In genomic region chr14:91415794-91416743, GRCh38 we compare ENCODE assay signal across 1 cellular context.
TF ChIP-seq lines count a peak whose summit lies in the region.

No MANE protein-coding gene starts in this region.

TF ChIP-seq in GM12878, 131 proteins besides CTCF, POLR2A, EP300 and RAD21 (continues in another document):
- TF ChIP-seq NR2C1 (IDR thresholded peaks at IDR 0.05) (no peak), RAD51 (IDR thresholded peaks at IDR 0.05) (no peak), NFYA (IDR thresholded peaks at IDR 0.05; ENCODE audit: borderline replicate concordance, low read depth, low read length) (no peak), HDGF (IDR thresholded peaks at IDR 0.05) (no peak; the same call in 1 of the 2 replicates), SMARCA5 (IDR thresholded peaks at IDR 0.05) (peak; percentile 55; the same call in 1 of the 2 replicates), WRNIP1 (IDR thresholded peaks at IDR 0.05; ENCODE audit: borderline replicate concordance, low read depth, low read length) (no peak), CBFB (IDR thresholded peaks at IDR 0.05; ENCODE audit: low read depth) (peak; percentile 89; the same call in 1 of the 2 replicates), FOXM1 (IDR thresholded peaks at IDR 0.05; ENCODE audit: low read depth, low read length) (peak; percentile 76), BHLHE40 (IDR thresholded peaks at IDR 0.05; ENCODE audit: borderline replicate concordance in 1 of 2, low read depth in 2 of 2, low read length in 1 of 2) (peak in 1 of 2 experiments; percentile 26; a peak in 1 of 4 replicates), CEBPB (IDR thresholded peaks at IDR 0.05; ENCODE audit: borderline replicate concordance in 1 of 2, low read depth in 2 of 2, low read length in 2 of 2) (no peak), SIN3A (IDR thresholded peaks at IDR 0.05; ENCODE audit: low read depth, low read length) (0 out of 2 replicates have a peak, but pooled peaks have one; percentile 18), EZH2 (IDR thresholded peaks at IDR 0.05; ENCODE audit: borderline replicate concordance, control insufficient read depth, low read depth, low read length) (no peak), HDAC2 (IDR thresholded peaks at IDR 0.05) (no peak), SPI1 (IDR thresholded peaks at IDR 0.05; ENCODE audit: borderline replicate concordance, insufficient read depth, low read depth, low read length) (peak; percentile 64; the same call in 1 of the 2 replicates), IRF3 (IDR thresholded peaks at IDR 0.05) (no peak), CREM (IDR thresholded peaks at IDR 0.05; ENCODE audit: low read depth) (no peak), ESRRA (IDR thresholded peaks at IDR 0.05; ENCODE audit: low read length) (no peak), EED (IDR thresholded peaks at IDR 0.05; ENCODE audit: low read depth) (peak; percentile 8; the same call in 1 of the 2 replicates), RBBP5 (conservative IDR thresholded peaks at IDR 0.05) (no peak), ZNF217 (IDR thresholded peaks at IDR 0.05) (no peak), REST (IDR thresholded peaks at IDR 0.05; ENCODE audit: low read depth, low read length) (no peak), ZNF592 (IDR thresholded peaks at IDR 0.05) (no peak), NRF1 (conservative IDR thresholded peaks at IDR 0.05; ENCODE audit: low read depth, low read length) (no peak), SREBF1 (IDR thresholded peaks at IDR 0.05; ENCODE audit: low read length) (no peak), STAT3 (IDR thresholded peaks at IDR 0.05; ENCODE audit: low read depth, low read length) (no peak), SMAD1 (IDR thresholded peaks at IDR 0.05; ENCODE audit: low read depth, partially characterized antibody) (no peak), SUZ12 (IDR thresholded peaks at IDR 0.05; ENCODE audit: unreplicated experiment) (no peak), ZBTB11 (CRISPR knock-in tag; IDR thresholded peaks at IDR 0.05) (no peak), ATF7 (IDR thresholded peaks at IDR 0.05; ENCODE audit: low read depth) (peak; percentile 75), BCLAF1 (IDR thresholded peaks at IDR 0.05) (no peak), KDM1A (IDR thresholded peaks at IDR 0.05; ENCODE audit: borderline replicate concordance) (no peak), MYB (IDR thresholded peaks at IDR 0.05; ENCODE audit: borderline replicate concordance, low read depth, low read length) (no peak), GATAD2B (conservative IDR thresholded peaks at IDR 0.05; ENCODE audit: low read depth) (0 out of 2 replicates have a peak, but pooled peaks have one; percentile 24), PRDM15 (CRISPR knock-in tag; IDR thresholded peaks at IDR 0.05) (no peak), POU2F2 (IDR thresholded peaks at IDR 0.05; ENCODE audit: borderline replicate concordance, low read depth, low read length) (no peak; the same call in none of the 3 replicates), SMAD5 (IDR thresholded peaks at IDR 0.05; ENCODE audit: low read depth) (no peak), SUPT20H (IDR thresholded peaks at IDR 0.05; ENCODE audit: borderline replicate concordance, control insufficient read depth, low read depth, low read length) (no peak), PML (IDR thresholded peaks at IDR 0.05; ENCODE audit: low read length) (peak; percentile 87), ASH2L (IDR thresholded peaks at IDR 0.05; ENCODE audit: borderline replicate concordance, low read depth) (no peak), SIX5 (IDR thresholded peaks at IDR 0.05; ENCODE audit: low read depth, low read length, severe bottlenecking) (peak; percentile 56), MYC (IDR thresholded peaks at IDR 0.05; ENCODE audit: insufficient read depth, insufficient read length, insufficient replicate concordance, low read length, severe bottlenecking) (no peak), NFXL1 (IDR thresholded peaks at IDR 0.05; ENCODE audit: borderline replicate concordance) (no peak), TARDBP (IDR thresholded peaks at IDR 0.05; ENCODE audit: borderline replicate concordance) (no peak; the same call in 1 of the 2 replicates), USF2 (IDR thresholded peaks at IDR 0.05; ENCODE audit: borderline replicate concordance, low read depth, low read length) (no peak; the same call in 1 of the 2 replicates)
